1 cellular context compared by ENCODE assay signal in genomic region chr10:12177642-12178041, GRCh38.
TF ChIP-seq lines count a peak whose summit lies in the region.

No MANE protein-coding gene starts in this region.

TF ChIP-seq in WTC11, 78 proteins besides CTCF, POLR2A, EP300 and RAD21 (continued from another document):
- TF ChIP-seq, protein P1, sequence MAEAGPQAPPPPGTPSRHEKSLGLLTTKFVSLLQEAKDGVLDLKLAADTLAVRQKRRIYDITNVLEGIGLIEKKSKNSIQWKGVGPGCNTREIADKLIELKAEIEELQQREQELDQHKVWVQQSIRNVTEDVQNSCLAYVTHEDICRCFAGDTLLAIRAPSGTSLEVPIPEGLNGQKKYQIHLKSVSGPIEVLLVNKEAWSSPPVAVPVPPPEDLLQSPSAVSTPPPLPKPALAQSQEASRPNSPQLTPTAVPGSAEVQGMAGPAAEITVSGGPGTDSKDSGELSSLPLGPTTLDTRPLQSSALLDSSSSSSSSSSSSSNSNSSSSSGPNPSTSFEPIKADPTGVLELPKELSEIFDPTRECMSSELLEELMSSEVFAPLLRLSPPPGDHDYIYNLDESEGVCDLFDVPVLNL (CRISPR knock-in tag; IDR thresholded peaks at IDR 0.05; ENCODE audit: borderline replicate concordance, low read depth) = no peak
- TF ChIP-seq GTF2I (CRISPR knock-in tag; conservative IDR thresholded peaks at IDR 0.05) (no peak), ZNF121 (CRISPR knock-in tag; IDR thresholded peaks at IDR 0.05) (no peak), IRF2 (CRISPR knock-in tag; IDR thresholded peaks at IDR 0.05; ENCODE audit: borderline replicate concordance, low read depth) (no peak), ZNF512 (CRISPR knock-in tag; IDR thresholded peaks at IDR 0.05; ENCODE audit: borderline replicate concordance) (no peak), NR1H2 (CRISPR knock-in tag; IDR thresholded peaks at IDR 0.05) (no peak), NFE2L1 (CRISPR knock-in tag; IDR thresholded peaks at IDR 0.05) (no peak), NR3C1 (CRISPR knock-in tag; conservative IDR thresholded peaks at IDR 0.05; ENCODE audit: low read depth) (no peak), ZNF416 (CRISPR knock-in tag; IDR thresholded peaks at IDR 0.05) (no peak), EMX1 (CRISPR knock-in tag; IDR thresholded peaks at IDR 0.05) (no peak), ZNF138 (CRISPR knock-in tag; conservative IDR thresholded peaks at IDR 0.05) (no peak), ZNF532 (CRISPR knock-in tag; IDR thresholded peaks at IDR 0.05; ENCODE audit: borderline replicate concordance) (no peak), ZNF263 (CRISPR knock-in tag; IDR thresholded peaks at IDR 0.05; ENCODE audit: low read depth) (no peak), ATF2 (CRISPR knock-in tag; IDR thresholded peaks at IDR 0.05; ENCODE audit: borderline replicate concordance, low read depth) (no peak), ZNF425 (CRISPR knock-in tag; conservative IDR thresholded peaks at IDR 0.05) (no peak), ZSCAN18 (CRISPR knock-in tag; IDR thresholded peaks at IDR 0.05) (no peak)
- TF ChIP-seq, protein P2, sequence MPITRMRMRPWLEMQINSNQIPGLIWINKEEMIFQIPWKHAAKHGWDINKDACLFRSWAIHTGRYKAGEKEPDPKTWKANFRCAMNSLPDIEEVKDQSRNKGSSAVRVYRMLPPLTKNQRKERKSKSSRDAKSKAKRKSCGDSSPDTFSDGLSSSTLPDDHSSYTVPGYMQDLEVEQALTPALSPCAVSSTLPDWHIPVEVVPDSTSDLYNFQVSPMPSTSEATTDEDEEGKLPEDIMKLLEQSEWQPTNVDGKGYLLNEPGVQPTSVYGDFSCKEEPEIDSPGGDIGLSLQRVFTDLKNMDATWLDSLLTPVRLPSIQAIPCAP (CRISPR knock-in tag; IDR thresholded peaks at IDR 0.05) = no peak
- TF ChIP-seq, protein P3, sequence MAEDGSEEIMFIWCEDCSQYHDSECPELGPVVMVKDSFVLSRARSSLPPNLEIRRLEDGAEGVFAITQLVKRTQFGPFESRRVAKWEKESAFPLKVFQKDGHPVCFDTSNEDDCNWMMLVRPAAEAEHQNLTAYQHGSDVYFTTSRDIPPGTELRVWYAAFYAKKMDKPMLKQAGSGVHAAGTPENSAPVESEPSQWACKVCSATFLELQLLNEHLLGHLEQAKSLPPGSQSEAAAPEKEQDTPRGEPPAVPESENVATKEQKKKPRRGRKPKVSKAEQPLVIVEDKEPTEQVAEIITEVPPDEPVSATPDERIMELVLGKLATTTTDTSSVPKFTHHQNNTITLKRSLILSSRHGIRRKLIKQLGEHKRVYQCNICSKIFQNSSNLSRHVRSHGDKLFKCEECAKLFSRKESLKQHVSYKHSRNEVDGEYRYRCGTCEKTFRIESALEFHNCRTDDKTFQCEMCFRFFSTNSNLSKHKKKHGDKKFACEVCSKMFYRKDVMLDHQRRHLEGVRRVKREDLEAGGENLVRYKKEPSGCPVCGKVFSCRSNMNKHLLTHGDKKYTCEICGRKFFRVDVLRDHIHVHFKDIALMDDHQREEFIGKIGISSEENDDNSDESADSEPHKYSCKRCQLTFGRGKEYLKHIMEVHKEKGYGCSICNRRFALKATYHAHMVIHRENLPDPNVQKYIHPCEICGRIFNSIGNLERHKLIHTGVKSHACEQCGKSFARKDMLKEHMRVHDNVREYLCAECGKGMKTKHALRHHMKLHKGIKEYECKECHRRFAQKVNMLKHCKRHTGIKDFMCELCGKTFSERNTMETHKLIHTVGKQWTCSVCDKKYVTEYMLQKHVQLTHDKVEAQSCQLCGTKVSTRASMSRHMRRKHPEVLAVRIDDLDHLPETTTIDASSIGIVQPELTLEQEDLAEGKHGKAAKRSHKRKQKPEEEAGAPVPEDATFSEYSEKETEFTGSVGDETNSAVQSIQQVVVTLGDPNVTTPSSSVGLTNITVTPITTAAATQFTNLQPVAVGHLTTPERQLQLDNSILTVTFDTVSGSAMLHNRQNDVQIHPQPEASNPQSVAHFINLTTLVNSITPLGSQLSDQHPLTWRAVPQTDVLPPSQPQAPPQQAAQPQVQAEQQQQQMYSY (CRISPR knock-in tag; IDR thresholded peaks at IDR 0.05) = no peak
